In the genomic region with DNA sequence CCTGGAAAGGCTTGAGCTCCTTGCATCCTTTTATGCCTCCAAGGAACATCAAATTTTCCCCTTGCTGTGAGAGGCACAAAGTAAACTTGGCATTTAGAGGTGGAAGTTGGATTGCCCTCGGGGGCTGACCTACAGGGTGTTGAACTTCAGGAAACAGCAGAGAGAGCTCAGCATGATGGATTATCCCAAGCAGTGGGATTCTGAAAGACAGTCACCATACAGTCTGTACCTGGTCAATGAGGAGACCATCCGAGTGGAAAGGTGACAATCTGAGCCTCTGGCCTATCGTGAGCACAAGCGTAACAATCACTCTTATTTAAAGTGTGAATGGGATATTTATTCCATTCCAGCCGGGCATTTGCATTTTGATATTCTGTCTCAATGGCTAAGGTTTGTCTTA, we compare ENCODE assay signal across 1 cellular context.
TF ChIP-seq lines count a peak whose summit lies in the region.

No MANE protein-coding gene starts in this region.

TF ChIP-seq in IMR-90, 13 proteins besides CTCF, POLR2A, EP300 and RAD21 (continued from another document):
- TF ChIP-seq, protein P1, sequence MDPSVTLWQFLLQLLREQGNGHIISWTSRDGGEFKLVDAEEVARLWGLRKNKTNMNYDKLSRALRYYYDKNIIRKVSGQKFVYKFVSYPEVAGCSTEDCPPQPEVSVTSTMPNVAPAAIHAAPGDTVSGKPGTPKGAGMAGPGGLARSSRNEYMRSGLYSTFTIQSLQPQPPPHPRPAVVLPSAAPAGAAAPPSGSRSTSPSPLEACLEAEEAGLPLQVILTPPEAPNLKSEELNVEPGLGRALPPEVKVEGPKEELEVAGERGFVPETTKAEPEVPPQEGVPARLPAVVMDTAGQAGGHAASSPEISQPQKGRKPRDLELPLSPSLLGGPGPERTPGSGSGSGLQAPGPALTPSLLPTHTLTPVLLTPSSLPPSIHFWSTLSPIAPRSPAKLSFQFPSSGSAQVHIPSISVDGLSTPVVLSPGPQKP (IDR thresholded peaks at IDR 0.05; ENCODE audit: borderline replicate concordance, low read depth, low read length): no peak
- TF ChIP-seq SMC3 (IDR thresholded peaks at IDR 0.05; ENCODE audit: low read depth, low read length) (no peak), BHLHE40 (IDR thresholded peaks at IDR 0.05; ENCODE audit: low read depth, low read length) (no peak), MAFK (IDR thresholded peaks at IDR 0.05; ENCODE audit: low read depth, low read length) (no peak), NFE2L2 (IDR thresholded peaks at IDR 0.05; ENCODE audit: low read depth, low read length) (no peak), RFX5 (IDR thresholded peaks at IDR 0.05; ENCODE audit: low read depth, low read length) (no peak), CHD1 (IDR thresholded peaks at IDR 0.05; ENCODE audit: low read depth, low read length) (no peak)
